Comparison of ENCODE assay signal across 8 cellular contexts in genomic region chr12:132144115-132145071, GRCh38. TPM values are rescaled to one million over a fixed set of nuclear protein-coding genes. Genes with fewer than 3 reads are reported as not detected.
DNase-seq lines count a peak whose midpoint lies in the region; ATAC-seq and TF ChIP-seq lines count a peak whose summit lies in the region.

TSS of gene DDX51 (minus strand) at chr12:132144319. CDS start at chr12:132144296, 23 bp downstream.
TSS of gene NOC4L (plus strand) at chr12:132144457. CDS start at chr12:132144489, 32 bp downstream.

- H3K27me3 ChIP-seq in PC-3 (ENCODE audit: low read length) (no peaks in the 10 kb centered on the region), esophagus (ENCODE audit: control insufficient read depth in 1 of 2, insufficient read depth in 2 of 2, low read length in 2 of 2) (no peaks in the 10 kb centered on the region), mucosa of stomach (ENCODE audit: control insufficient read depth, insufficient read depth, low read length) (no peaks in the 10 kb centered on the region)

- H3K27ac ChIP-seq in PC-3 (ENCODE audit: low read length), result peak within 1 kb of the TSS; percentile 34; the same call in 1 of the 2 replicates
- H3K27ac ChIP-seq in esophagus (ENCODE audit: low read depth in 2 of 2, low read length in 1 of 2), result peak within 1 kb of the TSS; percentile 81 to 85

- POLR2A ChIA-PET in PC-3 (lab: Charles Lee; ENCODE audit: unreplicated experiment), result no interaction called here

- no peaks in the 10 kb centered on the region for H3K27me3 Mint-ChIP-seq in IgD-negative memory B cell

- peak within 1 kb of the TSS; percentile 97 to 99 (median 97) for H3K27ac Mint-ChIP-seq in IgD-negative memory B cell

- ATAC-seq in GM21529 (IDR thresholded peaks at IDR 0.05; ENCODE audit: unreplicated experiment) (peak; percentile 78), PC-3 (peak; percentile 87)

- H3K9me3 Mint-ChIP-seq in IgD-negative memory B cell, result no peaks in the 10 kb centered on the region

- CTCF ChIA-PET in PC-3 (lab: Charles Lee), result no interaction called here

- peak within 1 kb of the TSS; percentile 98 for H3K9ac ChIP-seq in PC-3 (ENCODE audit: low read length)
- H3K9ac ChIP-seq in mucosa of stomach (ENCODE audit: low read length), result peak within 1 kb of the TSS; percentile 80

- H3F3A ChIP-seq in PC-3 (ENCODE audit: low read length, unreplicated experiment), result no peaks in the 10 kb centered on the region

- peak within 1 kb of the TSS; percentile 88 to 98 (median 95) for H3K4me3 Mint-ChIP-seq in IgD-negative memory B cell

- no peaks in the 10 kb centered on the region for H3K36me3 Mint-ChIP-seq in IgD-negative memory B cell

- H3K36me3 ChIP-seq in PC-3 (ENCODE audit: low read depth, low read length) (peaks cover 45% of the 10 kb centered on the region), esophagus (ENCODE audit: control insufficient read depth in 2 of 2, insufficient read depth in 2 of 2, low read length in 1 of 2) (peaks cover 13 to 35% of the 10 kb centered on the region in 2 donors), mucosa of stomach (ENCODE audit: control insufficient read depth, insufficient read depth, low read length) (peaks cover 3% of the 10 kb centered on the region)

- no peak for TF ChIP-seq CTCF in PC-3 (conservative IDR thresholded peaks at IDR 0.05; ENCODE audit: low read depth, low read length)

- intact Hi-C loops in PC-3 (cut with micrococcal nuclease), result no loop called here

- WGBS in esophagus, 2 donors, result 0 to 1% methylated on average over 107 to 113 of the region's 113 CpGs

- 0 out of 2 replicates have a peak, but pooled peaks cover 6% of the 10 kb centered on the region for H4K20me1 ChIP-seq in PC-3 (ENCODE audit: low read length)

- DNase-seq in DMS153 treated with DMSO at 0.1 percent for 48 hours (lab: John Stamatoyannopoulos, UW; ENCODE audit: unreplicated experiment) (peak; percentile 67), PC-3 (peak; percentile 97), activated T-cell treated with anti-CD3 and anti-CD28 coated beads for 48 hours (ENCODE audit: low read depth) (peak; percentile 96)
- DNase-seq in stimulated activated CD8-positive, alpha-beta memory T cell treated with anti-CD3 and anti-CD28 coated beads, Interleukin-4, amount 100 ng/mL, for 48 hours, result peak; percentile 98

- peaks cover 64% of the 10 kb centered on the region for H3K79me2 ChIP-seq in PC-3 (ENCODE audit: low read length)

- H3K4me3 ChIP-seq in PC-3 (ENCODE audit: low read length) (peak within 1 kb of the TSS; percentile 86), esophagus (ENCODE audit: low read depth in 1 of 2, low read length in 2 of 2) (peak within 1 kb of the TSS; percentile 88 to 100), mucosa of stomach (ENCODE audit: low read length) (peak within 1 kb of the TSS; percentile 82)

- H3K9me3 ChIP-seq in PC-3 (ENCODE audit: low read length), result no peaks in the 10 kb centered on the region
- H3K9me3 ChIP-seq in esophagus (ENCODE audit: control insufficient read depth in 2 of 2, insufficient read depth in 1 of 2, low read depth in 1 of 2, low read length in 1 of 2), result no peaks in the 10 kb centered on the region
- H3K9me3 ChIP-seq in mucosa of stomach (ENCODE audit: control insufficient read depth, low read length), result no peaks in the 10 kb centered on the region

- H3K4me1 Mint-ChIP-seq in IgD-negative memory B cell, result peaks cover 12 to 21% (median 20%) of the 10 kb centered on the region in 3 donors

- peak within 1 kb of the TSS; percentile 100 for H3K4me2 ChIP-seq in PC-3 (ENCODE audit: low read length)

- no peaks in the 10 kb centered on the region for H3K9me2 ChIP-seq in PC-3 (replicated peaks; ENCODE audit: low read length)

- H2AFZ ChIP-seq in PC-3 (ENCODE audit: low read length), result peak within 1 kb of the TSS; percentile 91

- BruUV-seq in PC-3 (replicated peaks; lab: Mats Ljungman, UMichigan), result no TSS peak

- peaks cover 18% of the 10 kb centered on the region; the same call in 1 of the 2 replicates for H3K4me1 ChIP-seq in PC-3 (ENCODE audit: insufficient read depth, low read length)
- H3K4me1 ChIP-seq in esophagus (ENCODE audit: control insufficient read depth in 2 of 2, insufficient read depth in 2 of 2, low read length in 1 of 2), result peaks cover 6 to 21% of the 10 kb centered on the region in 2 donors
- H3K4me1 ChIP-seq in mucosa of stomach (ENCODE audit: control insufficient read depth, insufficient read depth, low read length), result peaks cover 18% of the 10 kb centered on the region

RNA-seq across cellular contexts. Expression of gene DDX51, which starts in this region (rescaled TPM):
- 8.9 TPM for polyA plus RNA-seq in IgD-negative memory B cell
- 26.7 and 37.9 TPM in 2 replicates for total RNA-seq in PC-3 (2014; rRNA removed)
- polyA plus RNA-seq in esophagus, result 10 to 100 TPM; 12.3 to 20.4 TPM

RNA-seq across cellular contexts. Expression of gene NOC4L, which starts in this region (rescaled TPM):
- 31.2 TPM for polyA plus RNA-seq in IgD-negative memory B cell
- 44.4 and 48.3 TPM in 2 replicates for total RNA-seq in PC-3 (2014; rRNA removed)
- 10 to 100 TPM; 20.6 to 22.7 TPM for polyA plus RNA-seq in esophagus

Comparison
In these comparisons a context has a peak if more than half of its experiments do, and no peak if none do; other contexts are left out.
1. Peak in every context shown above with its lines: DNase-seq, ATAC-seq, H3K4me3 ChIP-seq and H3K27ac ChIP-seq.